In the genomic region with DNA sequence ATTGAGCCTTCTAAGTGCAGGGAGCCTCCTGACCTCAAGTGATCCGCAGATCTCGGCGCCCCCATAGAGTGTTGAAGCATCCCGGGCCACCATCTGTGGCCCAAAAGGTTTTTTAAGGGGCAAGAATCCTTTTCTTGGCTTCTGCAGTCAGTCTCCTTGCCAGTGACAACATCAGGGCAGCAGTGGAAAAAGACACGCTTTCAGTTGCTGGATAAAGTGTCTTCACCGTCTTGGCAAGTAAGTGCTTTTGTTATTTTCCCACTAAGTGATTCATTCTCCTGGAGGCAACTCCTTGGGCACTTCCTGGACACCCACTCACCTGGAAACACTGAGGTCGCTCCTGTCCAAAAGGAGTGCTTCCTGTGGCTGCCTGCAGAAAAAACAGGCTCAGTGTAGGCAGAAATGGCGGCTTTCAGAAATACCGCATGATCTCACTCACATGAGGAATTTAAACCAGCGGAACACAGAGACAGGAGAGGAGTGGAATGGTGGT, we compare ENCODE assay signal across 12 cellular contexts.
A peak's percentile ranks its signal among the peaks of the same experiment; 100 is the strongest.
DNase-seq lines count a peak whose midpoint lies in the region; ATAC-seq and TF ChIP-seq lines count a peak whose summit lies in the region.
"Had no signal": no experiment of that assay in that cellular context is flagged by ENCODE, and none has a peak within 500 bp of the region (broad histone marks: within the 10 kb centered on the region; RNA-seq: fewer than 3 reads in every experiment).

No MANE protein-coding gene starts in this region.

- H3K36me3 ChIP-seq in skeletal muscle tissue (ENCODE audit: control insufficient read depth in 3 of 3, insufficient read depth in 3 of 3, low read length in 3 of 3): no peaks in the 10 kb centered on the region
- H3K36me3 ChIP-seq: pancreas, WERI-Rb-1 had no signal

- no peak for ATAC-seq in HG02588 (IDR thresholded peaks at IDR 0.05; ENCODE audit: unreplicated experiment)

- DNase-seq in DMS53 (lab: John Stamatoyannopoulos, UW) (peak; percentile 4), DMS53 treated with DMSO at 0.1 percent for 48 hours (lab: John Stamatoyannopoulos, UW; ENCODE audit: unreplicated experiment) (no peak), SW480 (ENCODE audit: low spot score) (peak; percentile 30), fibroblast of pulmonary artery (ENCODE audit: low read depth) (peak; percentile 30), nucleus accumbens (lab: John Stamatoyannopoulos, UW) (no peak), NOMO-1 (lab: John Stamatoyannopoulos, UW; ENCODE audit: unreplicated experiment in 2 of 2) (no peak)
- DNase-seq: GDM1, pancreas, WERI-Rb-1 had no signal

- H3K27ac ChIP-seq in skeletal muscle tissue (ENCODE audit: low read depth, low read length): peak overlapping the region; percentile 76
- H3K27ac ChIP-seq: 22Rv1, pancreas, WERI-Rb-1 had no signal

- no peaks in the 10 kb centered on the region for H3K9me3 ChIP-seq in skeletal muscle tissue (ENCODE audit: control insufficient read depth in 3 of 3, low read length in 3 of 3)
- H3K9me3 ChIP-seq: pancreas had no signal

- H3K9ac ChIP-seq in skeletal muscle tissue (ENCODE audit: low read depth in 1 of 3, low read length in 3 of 3): peak overlapping the region in 2 of 3 donors; percentile 25 to 79

- no peak for TF ChIP-seq CTCF in fibroblast of pulmonary artery (IDR thresholded peaks at IDR 0.05; ENCODE audit: low read length, missing control alignments)

- no peaks in the 10 kb centered on the region for H3K27me3 ChIP-seq in skeletal muscle tissue (ENCODE audit: control insufficient read depth in 3 of 3, insufficient read depth in 3 of 3, low read length in 3 of 3)

- peaks cover 18 to 27% (median 26%) of the 10 kb centered on the region in 3 donors for H3K4me1 ChIP-seq in skeletal muscle tissue (ENCODE audit: control insufficient read depth in 3 of 3, insufficient read depth in 3 of 3, low read length in 3 of 3)
- H3K4me1 ChIP-seq: pancreas had no signal

- H3K4me3 ChIP-seq in fibroblast of pulmonary artery (replicated peaks; ENCODE audit: low read depth, low read length): no peak overlapping the region
- no peak overlapping the region for H3K4me3 ChIP-seq in skeletal muscle tissue (ENCODE audit: low read length in 3 of 3)

Comparison
In these comparisons a context has a peak if more than half of its experiments do, and no peak if none do; other contexts are left out.
1. DNase-seq: peak in DMS53 (single experiment), SW480 (single experiment) and fibroblast of pulmonary artery (single experiment); none in DMS53 treated with DMSO at 0.1 percent for 48 hours (single experiment), nucleus accumbens (0 of 56) and NOMO-1 (0 of 2).